16 cellular contexts compared by ENCODE assay signal in the genomic region with DNA sequence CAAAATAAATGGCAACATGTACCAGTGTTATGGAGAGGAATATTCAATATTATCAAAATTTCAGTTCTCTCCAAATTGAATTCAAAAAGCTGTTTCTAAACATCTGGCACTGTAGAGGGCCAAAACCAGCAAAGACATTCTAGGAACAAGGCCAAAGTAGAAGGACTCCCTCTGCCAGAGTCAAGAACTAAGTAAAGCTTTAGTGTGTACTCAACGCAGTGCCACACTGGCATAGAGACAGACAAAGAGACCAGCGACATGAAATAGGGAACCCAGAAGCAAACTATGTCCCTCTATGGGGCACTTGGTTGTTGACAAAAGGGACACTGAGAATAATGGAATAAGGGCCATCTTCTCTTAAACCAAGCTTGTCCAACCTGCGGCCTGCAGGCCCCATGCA. TPM values are rescaled to one million over a fixed set of nuclear protein-coding genes. Genes with fewer than 3 reads are reported as not detected.
"Had no signal": no experiment of that assay in that cellular context is flagged by ENCODE, and none has a peak within 500 bp of the region (broad histone marks: within the 10 kb centered on the region; RNA-seq: fewer than 3 reads in every experiment).

No MANE protein-coding gene starts in this region.

- H3K36me3 Mint-ChIP-seq: activated naive CD4-positive, alpha-beta T cell treated with anti-CD3 and anti-CD28 coated beads, Interleukin-2, amount 10 ng/mL, durations not matched to agents 7 days and 5 days had no signal

- H3K9me3 Mint-ChIP-seq: central memory CD8-positive, alpha-beta T cell had no signal

- H3K27ac ChIP-seq: adrenal gland, neutrophil, testis had no signal

- H3K27ac Mint-ChIP-seq: activated naive CD4-positive, alpha-beta T cell treated with anti-CD3 and anti-CD28 coated beads, Interleukin-2, amount 10 ng/mL, durations not matched to agents 7 days and 5 days; activated T-helper 2 cell treated with anti-CD3 and anti-CD28 coated beads, Interferon-gamma antibody, Interleukin-2, Interleukin-4, amounts not matched to agents 10 μg/mL and 5 μg/mL and 100 μg/mL, durations not matched to agents 14 hours and 24 hours and 36 hours; progenitor cell of endocrine pancreas; T-helper 1 cell treated with Interleukin-12 subunit alpha and Interleukin-12 subunit beta and Interleukin-4 antibody, amounts not matched to agents 30 μg/mL and 1 μg/mL, for 36 hours had no signal

- ATAC-seq: mucosa of descending colon; naive thymus-derived CD8-positive, alpha-beta T cell; stimulated activated naive CD8-positive, alpha-beta T cell treated with anti-CD3 and anti-CD28 coated beads, Interleukin-15, Interleukin-2, amounts not matched to agents 100 U/mL and 50 U/mL, for 24 hours had no signal

- H3K9me3 ChIP-seq: adrenal gland, mucosa of descending colon, neutrophil, testis had no signal

- H3K27me3 ChIP-seq: adrenal gland, neutrophil, testis had no signal

- DNase-seq: activated CD4-positive, alpha-beta T cell treated with anti-CD3 and anti-CD28 coated beads, Interleukin-2, amount 50 U/mL, for 1 hour; activated naive CD4-positive, alpha-beta T cell treated with anti-CD3 and anti-CD28 coated beads, Interleukin-2, amount 10 ng/mL, durations not matched to agents 7 days and 5 days; adrenal gland; hypothalamus; kidney glomerular epithelial cell; mucosa of descending colon; naive thymus-derived CD8-positive, alpha-beta T cell; stimulated activated CD4-positive, alpha-beta T cell treated with anti-CD3 and anti-CD28 coated beads, Interleukin-12 subunit alpha, Interleukin-12 subunit beta, amount 100 ng/mL, for 4 hours; stimulated activated naive CD8-positive, alpha-beta T cell treated with anti-CD3 and anti-CD28 coated beads, Interleukin-15, Interleukin-2, amounts not matched to agents 100 U/mL and 50 U/mL, for 24 hours; testis had no signal

- H3K4me3 Mint-ChIP-seq: activated naive CD4-positive, alpha-beta T cell treated with anti-CD3 and anti-CD28 coated beads, Interleukin-2, amount 10 ng/mL, durations not matched to agents 7 days and 5 days; central memory CD8-positive, alpha-beta T cell; naive thymus-derived CD8-positive, alpha-beta T cell; T-helper 1 cell treated with Interleukin-12 subunit alpha and Interleukin-12 subunit beta and Interleukin-4 antibody, amounts not matched to agents 30 μg/mL and 1 μg/mL, for 36 hours had no signal

- H3K4me3 ChIP-seq: adrenal gland, mucosa of descending colon, testis had no signal

- H3K4me1 ChIP-seq: testis had no signal

- H3K27me3 Mint-ChIP-seq: activated naive CD4-positive, alpha-beta T cell treated with anti-CD3 and anti-CD28 coated beads, Interleukin-2, amount 10 ng/mL, durations not matched to agents 7 days and 5 days had no signal

RNA-seq across cellular contexts. Expression of a gene that starts 15.6 kb away (rescaled TPM):
- total RNA-seq: epithelial cell of proximal tubule had no signal
- polyA plus RNA-seq: naive thymus-derived CD8-positive, alpha-beta T cell had no signal
